In the genomic region with DNA sequence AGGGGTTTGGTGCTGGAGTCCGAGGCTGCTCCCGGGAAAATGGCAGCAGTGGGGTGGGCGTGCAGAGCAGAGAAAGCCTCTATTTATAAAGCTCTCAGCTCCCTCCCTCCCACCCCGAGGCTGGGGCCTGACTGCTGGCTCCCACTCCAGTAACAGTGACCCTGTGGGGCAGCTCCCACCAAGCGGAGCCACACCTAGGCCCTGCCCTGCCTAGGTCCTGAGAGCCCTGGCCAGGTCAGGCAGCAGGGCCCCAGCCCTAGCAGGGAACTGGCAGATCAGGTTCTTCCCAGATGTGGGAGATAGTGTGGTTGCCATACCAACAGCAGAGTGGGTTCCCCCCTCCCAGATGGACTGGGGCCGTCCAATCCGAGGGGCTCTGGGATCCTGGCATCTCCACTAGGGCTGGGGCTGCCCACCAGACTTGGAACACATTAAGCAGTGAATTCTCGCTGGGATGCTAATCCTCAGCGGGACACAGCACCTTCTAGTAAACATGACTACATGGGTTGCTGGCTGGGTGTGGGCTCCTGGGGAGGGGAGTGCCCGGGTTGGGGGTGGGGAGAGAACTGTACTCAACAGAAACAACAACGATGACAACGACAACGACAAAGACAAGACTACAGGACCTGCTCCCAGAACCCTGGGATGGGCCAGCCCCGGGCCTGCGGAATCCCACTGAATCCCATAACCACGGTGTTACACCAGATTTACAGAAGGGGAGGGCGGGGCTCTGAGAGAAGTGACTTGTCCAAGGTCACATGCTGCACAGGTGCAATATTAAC, we compare ENCODE assay signal across 8 cellular contexts. TPM values are rescaled to one million over a fixed set of nuclear protein-coding genes. Genes with fewer than 3 reads are reported as not detected.
DNase-seq lines count a peak whose midpoint lies in the region; ATAC-seq and TF ChIP-seq lines count a peak whose summit lies in the region.

No MANE protein-coding gene starts in this region.

- no peaks in the 10 kb centered on the region for H3K36me3 Mint-ChIP-seq in activated T-helper 1 cell treated with anti-CD3 and anti-CD28 coated beads, Interleukin-12 subunit alpha, Interleukin-12 subunit beta, Interleukin-2, Interleukin-4 antibody, amounts not matched to agents 30 ng/mL and 10 ng/mL and 1 ng/mL, durations not matched to agents 14 hours and 24 hours and 36 hours (ENCODE audit: low read depth)
- peaks cover 16% of the 10 kb centered on the region for H3K36me3 Mint-ChIP-seq in stimulated activated effector memory CD8-positive, alpha-beta T cell treated with anti-CD3 and anti-CD28 coated beads, Interleukin-12 subunit alpha, Interleukin-12 subunit beta, amount 100 ng/mL, for 72 hours

- ATAC-seq in stimulated activated effector memory CD8-positive, alpha-beta T cell treated with anti-CD3 and anti-CD28 coated beads, Interleukin-12 subunit alpha, Interleukin-12 subunit beta, amount 100 ng/mL, for 72 hours: no peak
- ATAC-seq in HG03108 (IDR thresholded peaks at IDR 0.05; ENCODE audit: unreplicated experiment) (no peak), GM21619 (IDR thresholded peaks at IDR 0.05; ENCODE audit: unreplicated experiment) (no peak), GM21825 (IDR thresholded peaks at IDR 0.05; ENCODE audit: unreplicated experiment) (no peak)

- H3K4me3 ChIP-seq in A673 (ENCODE audit: low read depth, low read length, poor library complexity, severe bottlenecking) (peak overlapping the region; percentile 69), GM12875 (ENCODE audit: low read depth, low read length) (peak overlapping the region; percentile 86), iPS-20b (ENCODE audit: low read length) (peak overlapping the region; percentile 75)

- no peaks in the 10 kb centered on the region for H3K27me3 Mint-ChIP-seq in activated T-helper 1 cell treated with anti-CD3 and anti-CD28 coated beads, Interleukin-12 subunit alpha, Interleukin-12 subunit beta, Interleukin-2, Interleukin-4 antibody, amounts not matched to agents 30 ng/mL and 10 ng/mL and 1 ng/mL, durations not matched to agents 14 hours and 24 hours and 36 hours (ENCODE audit: insufficient read depth)

- no peaks in the 10 kb centered on the region for H3K9me3 Mint-ChIP-seq in activated T-helper 1 cell treated with anti-CD3 and anti-CD28 coated beads, Interleukin-12 subunit alpha, Interleukin-12 subunit beta, Interleukin-2, Interleukin-4 antibody, amounts not matched to agents 30 ng/mL and 10 ng/mL and 1 ng/mL, durations not matched to agents 14 hours and 24 hours and 36 hours
- no peaks in the 10 kb centered on the region for H3K9me3 Mint-ChIP-seq in stimulated activated effector memory CD8-positive, alpha-beta T cell treated with anti-CD3 and anti-CD28 coated beads, Interleukin-12 subunit alpha, Interleukin-12 subunit beta, amount 100 ng/mL, for 72 hours

- no peak overlapping the region; the same call in 1 of the 2 replicates for H3K9ac ChIP-seq in iPS-20b (ENCODE audit: low read depth, low read length)

- TF ChIP-seq CTCF in A673 (conservative IDR thresholded peaks at IDR 0.05; ENCODE audit: low read depth, low read length): no peak
- no peak for TF ChIP-seq CTCF in GM12875 (IDR thresholded peaks at IDR 0.05; ENCODE audit: borderline replicate concordance, insufficient read depth, low read depth, low read length)

- DNase-seq in A673 (ENCODE audit: low spot score): peak; percentile 63
- no peak for DNase-seq in activated T-helper 1 cell treated with anti-CD3 and anti-CD28 coated beads, Interleukin-12 subunit alpha, Interleukin-12 subunit beta, Interleukin-2, Interleukin-4 antibody, amounts not matched to agents 30 ng/mL and 10 ng/mL and 1 ng/mL, durations not matched to agents 14 hours and 24 hours and 36 hours (ENCODE audit: low spot score)
- DNase-seq in stimulated activated effector memory CD8-positive, alpha-beta T cell treated with anti-CD3 and anti-CD28 coated beads, Interleukin-12 subunit alpha, Interleukin-12 subunit beta, amount 100 ng/mL, for 72 hours (ENCODE audit: low spot score in 2 of 2): no peak

- BruUV-seq in A673 (replicated peaks; lab: Mats Ljungman, UMichigan): no TSS peak

- H3K4me1 Mint-ChIP-seq in activated T-helper 1 cell treated with anti-CD3 and anti-CD28 coated beads, Interleukin-12 subunit alpha, Interleukin-12 subunit beta, Interleukin-2, Interleukin-4 antibody, amounts not matched to agents 30 ng/mL and 10 ng/mL and 1 ng/mL, durations not matched to agents 14 hours and 24 hours and 36 hours (ENCODE audit: low read depth): peaks cover 39% of the 10 kb centered on the region
- H3K4me1 Mint-ChIP-seq in stimulated activated effector memory CD8-positive, alpha-beta T cell treated with anti-CD3 and anti-CD28 coated beads, Interleukin-12 subunit alpha, Interleukin-12 subunit beta, amount 100 ng/mL, for 72 hours: peaks cover 32% of the 10 kb centered on the region

- H3K4me1 ChIP-seq in A673 (ENCODE audit: insufficient read depth, low read length, poor library complexity, severe bottlenecking) (peaks cover 20% of the 10 kb centered on the region), iPS-20b (ENCODE audit: insufficient read depth, low read length) (no peaks in the 10 kb centered on the region; the same call in 1 of the 2 replicates)

- peak overlapping the region; percentile 80 for H3K27ac Mint-ChIP-seq in activated T-helper 1 cell treated with anti-CD3 and anti-CD28 coated beads, Interleukin-12 subunit alpha, Interleukin-12 subunit beta, Interleukin-2, Interleukin-4 antibody, amounts not matched to agents 30 ng/mL and 10 ng/mL and 1 ng/mL, durations not matched to agents 14 hours and 24 hours and 36 hours
- peak overlapping the region; percentile 83 for H3K27ac Mint-ChIP-seq in stimulated activated effector memory CD8-positive, alpha-beta T cell treated with anti-CD3 and anti-CD28 coated beads, Interleukin-12 subunit alpha, Interleukin-12 subunit beta, amount 100 ng/mL, for 72 hours

- POLR2A ChIA-PET in A673 (lab: Charles Lee; ENCODE audit: low non-redundant PET): interaction anchor here (0.6 kb wide), 1 partner anchor 10 kb away, joined by 4 read pairs; a partner anchor contains a TSS

- CTCF ChIA-PET in A673 (lab: Charles Lee): interaction anchor here (0.5 kb wide), 1 partner anchor 38 kb away, joined by 9 read pairs; no protein-coding TSS in a partner anchor

- intact Hi-C loops in A673 (cut with micrococcal nuclease; ENCODE audit: unreplicated experiment): no loop called here
- intact Hi-C loops in activated T-helper 1 cell treated with anti-CD3 and anti-CD28 coated beads, Interleukin-12 subunit alpha, Interleukin-12 subunit beta, Interleukin-2, Interleukin-4 antibody, amounts not matched to agents 30 ng/mL and 10 ng/mL and 1 ng/mL, durations not matched to agents 14 hours and 24 hours and 36 hours (cut with micrococcal nuclease): loop anchor here (5.0 kb wide), 3 partner anchors 209 to 474 kb away; a partner anchor contains a TSS

- H3K9me3 ChIP-seq in A673 (ENCODE audit: low read depth, low read length, poor library complexity, severe bottlenecking) (no peaks in the 10 kb centered on the region), iPS-20b (ENCODE audit: insufficient read depth, low read depth, low read length) (no peaks in the 10 kb centered on the region)

- H3K27ac ChIP-seq in A673 (ENCODE audit: low read depth, low read length, poor library complexity, severe bottlenecking) (no peak overlapping the region), iPS-20b (ENCODE audit: low read length) (no peak overlapping the region)

- H3K36me3 ChIP-seq in A673 (ENCODE audit: insufficient read depth, low read length, poor library complexity, severe bottlenecking): no peaks in the 10 kb centered on the region
- no peaks in the 10 kb centered on the region for H3K36me3 ChIP-seq in iPS-20b (ENCODE audit: insufficient read depth, low read depth, low read length)

- H3K27me3 ChIP-seq in A673 (replicated peaks; ENCODE audit: insufficient read depth, low read depth, low read length, poor library complexity): no peaks in the 10 kb centered on the region
- no peaks in the 10 kb centered on the region for H3K27me3 ChIP-seq in iPS-20b (ENCODE audit: insufficient read depth, low read length)

- peak overlapping the region; percentile 91 for H3K4me3 Mint-ChIP-seq in activated T-helper 1 cell treated with anti-CD3 and anti-CD28 coated beads, Interleukin-12 subunit alpha, Interleukin-12 subunit beta, Interleukin-2, Interleukin-4 antibody, amounts not matched to agents 30 ng/mL and 10 ng/mL and 1 ng/mL, durations not matched to agents 14 hours and 24 hours and 36 hours
- peak overlapping the region; percentile 86 for H3K4me3 Mint-ChIP-seq in stimulated activated effector memory CD8-positive, alpha-beta T cell treated with anti-CD3 and anti-CD28 coated beads, Interleukin-12 subunit alpha, Interleukin-12 subunit beta, amount 100 ng/mL, for 72 hours

RNA-seq across cellular contexts. Expression of a gene that starts 1.5 kb away (rescaled TPM):
- total RNA-seq in A673 (2021): 52.7 and 59.4 TPM in 2 replicates
- total RNA-seq in activated T-helper 1 cell treated with anti-CD3 and anti-CD28 coated beads, Interleukin-12 subunit alpha, Interleukin-12 subunit beta, Interleukin-2, Interleukin-4 antibody, amounts not matched to agents 30 ng/mL and 10 ng/mL and 1 ng/mL, durations not matched to agents 14 hours and 24 hours and 36 hours: 71.1 and 74.8 TPM in 2 replicates

RNA-seq across cellular contexts. Expression of a gene that starts 9.8 kb away (rescaled TPM):
- 26.7 and 27.7 TPM in 2 replicates for total RNA-seq in A673 (2021)
- total RNA-seq in activated T-helper 1 cell treated with anti-CD3 and anti-CD28 coated beads, Interleukin-12 subunit alpha, Interleukin-12 subunit beta, Interleukin-2, Interleukin-4 antibody, amounts not matched to agents 30 ng/mL and 10 ng/mL and 1 ng/mL, durations not matched to agents 14 hours and 24 hours and 36 hours: 43.4 and 43.8 TPM in 2 replicates

RNA-seq across cellular contexts. Expression of a gene that starts 54.3 kb away (rescaled TPM):
- 30.2 and 30.4 TPM in 2 replicates for total RNA-seq in A673 (2021)
- 28.4 and 30.2 TPM in 2 replicates for total RNA-seq in activated T-helper 1 cell treated with anti-CD3 and anti-CD28 coated beads, Interleukin-12 subunit alpha, Interleukin-12 subunit beta, Interleukin-2, Interleukin-4 antibody, amounts not matched to agents 30 ng/mL and 10 ng/mL and 1 ng/mL, durations not matched to agents 14 hours and 24 hours and 36 hours
